In genomic region chr12:22544038-22544979, GRCh38 we compare ENCODE assay signal across 8 cellular contexts. TPM values are rescaled to one million over a fixed set of nuclear protein-coding genes. Genes with fewer than 3 reads are reported as not detected.
A peak's percentile ranks its signal among the peaks of the same experiment; 100 is the strongest.
DNase-seq lines count a peak whose midpoint lies in the region; ATAC-seq and FAIRE-seq lines count a peak whose summit lies in the region.

Gene C2CD5, minus strand, starts transcription at chr12:22544542. Its CDS starts 392 bp downstream, at chr12:22544150.

- CTCF ChIA-PET in activated CD4-positive, alpha-beta T cell treated with anti-CD3 and anti-CD28 coated beads, Interleukin-2, amount 10 ng/mL, durations not matched to agents 7 days and 5 days (lab: Charles Lee): interaction anchor here (0.7 to 1.2 kb wide), 6 partner anchors 14 to 81 kb away, joined by 3 to 5 read pairs (median 3); partner anchors contain the start of gene ETNK1

- POLR2A ChIA-PET in activated CD4-positive, alpha-beta T cell treated with anti-CD3 and anti-CD28 coated beads, Interleukin-2, amount 10 ng/mL, durations not matched to agents 7 days and 5 days (lab: Charles Lee): interaction anchor here (0.6 to 1.2 kb wide), 2 partner anchors 80 to 86 kb away, joined by 3 to 6 read pairs; partner anchors contain the start of gene ETNK1

- peak within 1 kb of the TSS; percentile 83 to 97 (median 93) for H3K4me2 ChIP-seq in BLaER1 treated with 17β-estradiol and CSF1 and Interleukin-3, amounts not matched to agents 10 nM and 100 nM

- H3K27ac Mint-ChIP-seq in activated CD4-positive, alpha-beta T cell treated with anti-CD3 and anti-CD28 coated beads, Interleukin-2, amount 10 ng/mL, durations not matched to agents 7 days and 5 days: peak within 1 kb of the TSS; percentile 93

- peak within 1 kb of the TSS; percentile 89 to 97 (median 95) for H3K9ac ChIP-seq in BLaER1 treated with 17β-estradiol and CSF1 and Interleukin-3, amounts not matched to agents 10 nM and 100 nM

- peak within 1 kb of the TSS; percentile 76 to 87 (median 83) for H3K4me3 ChIP-seq in BLaER1 treated with 17β-estradiol and CSF1 and Interleukin-3, amounts not matched to agents 10 nM and 100 nM

- peaks cover 12% of the 10 kb centered on the region for H3K27me3 Mint-ChIP-seq in activated CD4-positive, alpha-beta T cell treated with anti-CD3 and anti-CD28 coated beads, Interleukin-2, amount 10 ng/mL, durations not matched to agents 7 days and 5 days

- no peaks in the 10 kb centered on the region for H3K9me3 Mint-ChIP-seq in activated CD4-positive, alpha-beta T cell treated with anti-CD3 and anti-CD28 coated beads, Interleukin-2, amount 10 ng/mL, durations not matched to agents 7 days and 5 days

- H3K27ac ChIP-seq in BLaER1 treated with 17β-estradiol and CSF1 and Interleukin-3, amounts not matched to agents 10 nM and 100 nM: peak within 1 kb of the TSS; percentile 90 to 99 (median 94)

- peaks cover 0 to 29% (median 9%) of the 10 kb centered on the region in 11 experiments; a peak in 12 of 22 replicates for H3K9me3 ChIP-seq in BLaER1 treated with 17β-estradiol and CSF1 and Interleukin-3, amounts not matched to agents 10 nM and 100 nM (replicated peaks in 1 of 11)

- no peaks in the 10 kb centered on the region for H3K27me3 ChIP-seq in BLaER1 treated with 17β-estradiol and CSF1 and Interleukin-3, amounts not matched to agents 10 nM and 100 nM

- peaks cover 25% of the 10 kb centered on the region for H3K36me3 Mint-ChIP-seq in activated CD4-positive, alpha-beta T cell treated with anti-CD3 and anti-CD28 coated beads, Interleukin-2, amount 10 ng/mL, durations not matched to agents 7 days and 5 days (ENCODE audit: low read depth)

- H3K36me3 ChIP-seq in BLaER1 treated with 17β-estradiol and CSF1 and Interleukin-3, amounts not matched to agents 10 nM and 100 nM: peaks cover 0 to 28% (median 17%) of the 10 kb centered on the region in 11 experiments; a peak in 14 of 22 replicates

- FAIRE-seq in GM19239 (lab: Jason Lieb, UNC): peak; percentile 76

- peaks cover 39% of the 10 kb centered on the region for H3K4me1 Mint-ChIP-seq in activated CD4-positive, alpha-beta T cell treated with anti-CD3 and anti-CD28 coated beads, Interleukin-2, amount 10 ng/mL, durations not matched to agents 7 days and 5 days

- ATAC-seq in HG03457 (IDR thresholded peaks at IDR 0.05; ENCODE audit: unreplicated experiment) (peak; percentile 70), left lobe of liver (peak; percentile 92)

- peak within 1 kb of the TSS; percentile 85 for H3K4me3 Mint-ChIP-seq in activated CD4-positive, alpha-beta T cell treated with anti-CD3 and anti-CD28 coated beads, Interleukin-2, amount 10 ng/mL, durations not matched to agents 7 days and 5 days

- H3K4me1 ChIP-seq in BLaER1 treated with 17β-estradiol and CSF1 and Interleukin-3, amounts not matched to agents 10 nM and 100 nM: peaks cover 32 to 80% (median 47%) of the 10 kb centered on the region in 10 experiments

- DNase-seq in GM19239 (ENCODE audit: insufficient read length, low spot score): peak; percentile 60
- peak; percentile 95 to 96 for DNase-seq in NCI-H524 (lab: John Stamatoyannopoulos, UW)
- DNase-seq in activated CD4-positive, alpha-beta T cell treated with anti-CD3 and anti-CD28 coated beads, Interleukin-2, amount 10 ng/mL, durations not matched to agents 7 days and 5 days: peak; percentile 97
- DNase-seq in dedifferentiated amniotic fluid mesenchymal stem cell (ENCODE audit: extremely low spot score): peak; percentile 96
- peak; percentile 97 for DNase-seq in left lobe of liver (ENCODE audit: low spot score)
- peak; percentile 95 for DNase-seq in stimulated activated CD4-positive, alpha-beta T cell treated with anti-CD3 and anti-CD28 coated beads, Interleukin-2, amount 100 ng/mL, for 4 hours (ENCODE audit: low read depth)

- H4K20me1 ChIP-seq in BLaER1 treated with 17β-estradiol and CSF1 and Interleukin-3, amounts not matched to agents 10 nM and 100 nM: no peaks in the 10 kb centered on the region; a peak in 1 of 22 replicates

RNA-seq across cellular contexts. Expression of gene C2CD5, which starts in this region (rescaled TPM):
- 10 to 100 TPM; 53.1 to 61.5 TPM for total RNA-seq in activated CD4-positive, alpha-beta T cell treated with anti-CD3 and anti-CD28 coated beads, Interleukin-2, amount 10 ng/mL, durations not matched to agents 7 days and 5 days
- 10.8 TPM for total RNA-seq in left lobe of liver

Comparison
In these comparisons a context has a peak if more than half of its experiments do, and no peak if none do; other contexts are left out.
1. Peak in every context shown above with its lines: DNase-seq, ATAC-seq, H3K4me3 ChIP-seq and H3K27ac ChIP-seq.